21 cellular contexts compared by ENCODE assay signal in the genomic region with DNA sequence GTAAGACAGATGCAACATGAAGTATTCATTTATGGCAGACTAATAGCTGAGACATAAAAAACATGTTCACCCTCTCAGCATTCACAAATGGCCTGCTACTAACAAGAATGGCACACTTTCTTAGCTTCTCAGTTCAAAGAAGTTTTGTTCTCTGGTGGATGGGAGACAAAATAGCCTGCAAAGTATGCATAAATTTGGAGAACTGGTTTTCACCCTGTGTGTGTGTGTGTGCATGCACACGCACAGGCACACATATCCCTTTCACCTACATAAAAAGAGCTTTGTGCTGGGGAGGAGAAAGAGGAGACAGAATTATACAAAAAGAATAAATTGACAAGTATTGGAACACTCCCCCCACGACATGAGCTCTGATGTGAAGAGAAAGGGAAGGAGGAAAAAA.
"Had no signal": no experiment of that assay in that cellular context is flagged by ENCODE, and none has a peak within 500 bp of the region (broad histone marks: within the 10 kb centered on the region; RNA-seq: fewer than 3 reads in every experiment).

No MANE protein-coding gene starts in this region.

- H3K27ac ChIP-seq: Peyer's patch, SJCRH30 had no signal

- H3K36me3 ChIP-seq: MG63, Peyer's patch, SJCRH30 had no signal

- H3K27me3 ChIP-seq: MG63, Peyer's patch, SJCRH30 had no signal

- ATAC-seq: Right ventricle myocardium inferior, SK-N-SH treated with all-trans-retinoic acid at 6 μM for 48 hours had no signal

- H3K9me3 ChIP-seq: MG63, Peyer's patch, SJCRH30 had no signal

- H3K4me3 ChIP-seq: MG63, Peyer's patch, SJCRH30 had no signal

- DNase-seq: KBM-7, MG63, NCI-H1092, NCI-H1105 treated with DMSO at 0.1 percent for 48 hours, NCI-H1417 treated with DMSO at 0.1 percent for 48 hours, NCI-H146, NCI-H1694 treated with DMSO at 0.1 percent for 48 hours, NCI-H1930, NCI-H2081, NCI-H2107, NCI-H226, NCI-H446, NCI-H510A, NCI-H524 treated with DMSO at 0.1 percent for 48 hours, NCI-H69, NCI-H774, Peyer's patch, SHP77 treated with DMSO at 0.1 percent for 48 hours, SJCRH30 had no signal

- H3K4me1 ChIP-seq: Peyer's patch, SJCRH30 had no signal
